In the genomic region with DNA sequence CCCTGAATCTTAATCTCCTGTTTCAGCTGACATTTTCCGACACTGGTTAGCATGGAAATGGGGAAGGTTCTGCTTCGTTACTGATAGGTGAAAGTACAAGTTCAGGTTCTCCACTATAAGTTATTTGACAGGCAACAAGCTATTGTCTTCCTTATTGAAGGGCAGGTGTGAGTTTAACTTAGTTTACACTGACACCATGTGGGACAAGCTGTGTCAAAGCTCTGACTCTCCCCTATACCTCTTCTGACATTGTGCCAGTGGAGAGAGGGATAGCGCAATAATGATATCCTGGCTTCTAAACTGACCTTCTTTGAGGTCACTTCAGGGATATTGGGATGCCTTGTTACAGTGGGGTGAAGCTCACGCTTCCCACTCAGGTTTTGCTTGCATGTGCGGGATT, we compare ENCODE assay signal across 19 cellular contexts.
"Had no signal": no experiment of that assay in that cellular context is flagged by ENCODE, and none has a peak within 500 bp of the region (broad histone marks: within the 10 kb centered on the region; RNA-seq: fewer than 3 reads in every experiment).

No MANE protein-coding gene starts in this region.

- H3K36me3 ChIP-seq: ascending aorta, breast epithelium, tibial artery, uterus had no signal

- H3K4me1 ChIP-seq: ascending aorta, breast epithelium, tibial artery, uterus had no signal

- H3K4me3 ChIP-seq: ascending aorta, breast epithelium, tibial artery, uterus had no signal

- H3K27me3 ChIP-seq: ascending aorta, breast epithelium, tibial artery, uterus had no signal

- H3K4me1 Mint-ChIP-seq: activated CD8-positive, alpha-beta memory T cell treated with anti-CD3 and anti-CD28 coated beads, Interleukin-2, amount 10 ng/mL, durations not matched to agents 7 days and 5 days; activated naive CD4-positive, alpha-beta T cell treated with anti-CD3 and anti-CD28 coated beads, Interleukin-2, amount 10 ng/mL, durations not matched to agents 7 days and 5 days; nephron had no signal

- H3K27me3 Mint-ChIP-seq: activated CD8-positive, alpha-beta memory T cell treated with anti-CD3 and anti-CD28 coated beads, Interleukin-2, amount 10 ng/mL, durations not matched to agents 7 days and 5 days; activated naive CD4-positive, alpha-beta T cell treated with anti-CD3 and anti-CD28 coated beads, Interleukin-2, amount 10 ng/mL, durations not matched to agents 7 days and 5 days; activated T-cell treated with anti-CD3 and anti-CD28 coated beads, Interleukin-2, amount 50 U/mL, for 24 hours had no signal

- H3K27ac ChIP-seq: ascending aorta, breast epithelium, tibial artery, uterus had no signal

- DNase-seq: activated CD4-positive, alpha-beta T cell treated with anti-CD3 and anti-CD28 coated beads, Interleukin-2, amount 50 U/mL, for 48 hours; activated CD8-positive, alpha-beta memory T cell treated with anti-CD3 and anti-CD28 coated beads, Interleukin-2, amount 10 ng/mL, durations not matched to agents 7 days and 5 days; activated naive CD4-positive, alpha-beta T cell treated with anti-CD3 and anti-CD28 coated beads, Interleukin-2, amount 10 ng/mL, durations not matched to agents 7 days and 5 days; activated T-cell treated with anti-CD3 and anti-CD28 coated beads, Interleukin-2, amount 50 U/mL, for 24 hours; cerebellar nuclear complex; effector memory CD4-positive, alpha-beta T cell; erythroblast; kidney; left ventricle myocardium superior; mesenchymal stem cell; occipital lobe; stimulated activated CD4-positive, alpha-beta T cell treated with anti-CD3 and anti-CD28 coated beads, Interleukin-15, amount 100 ng/mL, for 24 hours; stimulated activated CD4-positive, alpha-beta T cell treated with anti-CD3 and anti-CD28 coated beads, Interleukin-4, amount 100 ng/mL, for 24 hours; stimulated activated naive CD4-positive, alpha-beta T cell; tibial artery; uterus had no signal

- H3K4me3 Mint-ChIP-seq: activated CD8-positive, alpha-beta memory T cell treated with anti-CD3 and anti-CD28 coated beads, Interleukin-2, amount 10 ng/mL, durations not matched to agents 7 days and 5 days; activated naive CD4-positive, alpha-beta T cell treated with anti-CD3 and anti-CD28 coated beads, Interleukin-2, amount 10 ng/mL, durations not matched to agents 7 days and 5 days; activated T-cell treated with anti-CD3 and anti-CD28 coated beads, Interleukin-2, amount 50 U/mL, for 24 hours; nephron had no signal

- H3K27ac Mint-ChIP-seq: activated CD8-positive, alpha-beta memory T cell treated with anti-CD3 and anti-CD28 coated beads, Interleukin-2, amount 10 ng/mL, durations not matched to agents 7 days and 5 days; activated naive CD4-positive, alpha-beta T cell treated with anti-CD3 and anti-CD28 coated beads, Interleukin-2, amount 10 ng/mL, durations not matched to agents 7 days and 5 days; activated T-cell treated with anti-CD3 and anti-CD28 coated beads, Interleukin-2, amount 50 U/mL, for 24 hours; nephron had no signal

- H3K36me3 Mint-ChIP-seq: activated CD8-positive, alpha-beta memory T cell treated with anti-CD3 and anti-CD28 coated beads, Interleukin-2, amount 10 ng/mL, durations not matched to agents 7 days and 5 days; activated naive CD4-positive, alpha-beta T cell treated with anti-CD3 and anti-CD28 coated beads, Interleukin-2, amount 10 ng/mL, durations not matched to agents 7 days and 5 days had no signal

- ATAC-seq: activated CD8-positive, alpha-beta memory T cell treated with anti-CD3 and anti-CD28 coated beads, Interleukin-2, amount 10 ng/mL, durations not matched to agents 7 days and 5 days; left ventricle myocardium superior had no signal

- H3K9me3 Mint-ChIP-seq: nephron had no signal

- H3K9me3 ChIP-seq: ascending aorta, tibial artery, uterus had no signal
